Comparison of ENCODE assay signal across 9 cellular contexts in the genomic region with DNA sequence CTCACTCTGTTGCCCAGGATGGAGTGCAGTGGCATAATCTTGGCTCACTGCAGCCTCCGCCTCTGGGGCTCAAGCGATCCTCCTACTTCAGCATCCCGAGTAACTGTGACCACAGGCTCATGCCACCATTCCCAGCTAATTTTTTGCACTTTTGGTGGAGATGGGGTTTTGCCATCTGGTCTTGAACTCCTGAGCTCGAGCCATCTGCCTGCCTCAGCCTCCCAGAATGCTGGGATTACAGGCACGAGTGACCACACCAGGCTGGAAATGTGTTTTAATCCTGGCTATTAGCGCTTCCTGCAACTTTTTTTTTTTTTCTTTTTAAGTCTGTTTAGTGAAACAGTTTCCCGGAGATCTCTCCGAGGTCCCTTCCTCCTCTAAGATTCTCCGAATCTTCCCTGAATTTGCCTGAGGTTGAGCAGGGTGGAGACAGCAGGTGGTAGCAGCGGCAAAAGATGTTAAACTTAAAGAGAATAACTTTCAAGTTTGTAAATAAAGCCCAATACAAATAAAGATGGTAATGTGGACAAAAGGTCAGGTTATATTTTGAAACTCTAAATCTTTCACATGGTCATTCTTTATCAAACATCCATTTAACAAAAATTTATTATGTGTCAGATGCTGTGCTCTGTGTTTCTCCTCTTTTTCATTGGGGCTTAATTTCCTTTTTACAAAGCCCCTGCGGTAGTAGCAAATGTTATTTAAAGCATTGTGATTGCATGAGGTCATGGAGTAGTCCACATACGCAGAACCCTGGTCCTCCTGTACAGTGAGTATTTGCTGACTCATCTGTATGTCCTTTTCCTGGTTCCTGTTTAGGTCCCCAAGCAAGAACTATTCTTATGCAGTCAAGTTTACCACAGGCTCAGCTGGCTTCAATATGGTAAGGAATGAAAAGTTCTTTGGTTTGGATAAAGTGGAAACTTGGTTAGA.
DNase-seq lines count a peak whose midpoint lies in the region; ATAC-seq and TF ChIP-seq lines count a peak whose summit lies in the region.
"Had no signal": no experiment of that assay in that cellular context is flagged by ENCODE, and none has a peak within 500 bp of the region (broad histone marks: within the 10 kb centered on the region; RNA-seq: fewer than 3 reads in every experiment).

No MANE protein-coding gene starts in this region.

- intact Hi-C loops in right cardiac atrium (cut with DNase I) = no loop called here

- H3K4me2 ChIP-seq in smooth muscle cell = peak overlapping the region; percentile 66

- no peak overlapping the region for H3K4me3 Mint-ChIP-seq in stimulated activated naive CD8-positive, alpha-beta T cell treated with anti-CD3 and anti-CD28 coated beads, Interleukin-15, amount 100 ng/mL, for 72 hours

- H3K27ac ChIP-seq in HUES48 (ENCODE audit: low read depth, low read length) (peak overlapping the region; percentile 58), right cardiac atrium (ENCODE audit: low read length) (no peak overlapping the region), smooth muscle cell (ENCODE audit: low read depth) (peak overlapping the region; percentile 92)

- DNase-seq in A172 (ENCODE audit: low spot score) = peak; percentile 99
- DNase-seq in amniotic epithelial cell (ENCODE audit: low read depth) = peak; percentile 97
- DNase-seq in right cardiac atrium = peak in 1 of 3 donors; percentile 49
- no peak for DNase-seq in smooth muscle cell (lab: John Stamatoyannopoulos, UW; ENCODE audit: unreplicated experiment)
- no peak for DNase-seq in stimulated activated naive CD8-positive, alpha-beta T cell treated with anti-CD3 and anti-CD28 coated beads, Interleukin-15, amount 100 ng/mL, for 72 hours
- DNase-seq in NCI-H1092 treated with DMSO at 0.1 percent for 48 hours (lab: John Stamatoyannopoulos, UW) = no peak
- DNase-seq: DND-41 had no signal

- no peaks in the 10 kb centered on the region for H3K9me3 ChIP-seq in HUES48 (ENCODE audit: control insufficient read depth, insufficient read depth, low read length)
- H3K9me3 ChIP-seq in right cardiac atrium (ENCODE audit: control insufficient read depth, low read length) = no peaks in the 10 kb centered on the region
- H3K9me3 ChIP-seq in smooth muscle cell (replicated peaks; ENCODE audit: low read depth) = no peaks in the 10 kb centered on the region

- no peaks in the 10 kb centered on the region for H3K9me3 Mint-ChIP-seq in stimulated activated naive CD8-positive, alpha-beta T cell treated with anti-CD3 and anti-CD28 coated beads, Interleukin-15, amount 100 ng/mL, for 72 hours

- peaks cover 12% of the 10 kb centered on the region for H3F3A ChIP-seq in smooth muscle cell (ENCODE audit: low read depth)

- H3K4me3 ChIP-seq in HUES48 (ENCODE audit: low read depth, low read length) (no peak overlapping the region), right cardiac atrium (ENCODE audit: low read length) (peak overlapping the region; percentile 18), smooth muscle cell (peak overlapping the region; percentile 11)

- H3K4me1 Mint-ChIP-seq in stimulated activated naive CD8-positive, alpha-beta T cell treated with anti-CD3 and anti-CD28 coated beads, Interleukin-15, amount 100 ng/mL, for 72 hours = no peaks in the 10 kb centered on the region

- WGBS in right cardiac atrium = 40% methylated on average over 12 of the region's 12 CpGs
- 19% methylated on average over 12 of the region's 12 CpGs for WGBS in smooth muscle cell (ENCODE audit: low lambda C conversion rate)

- H3K9ac ChIP-seq in HUES48 (ENCODE audit: low read depth, low read length) = no peak overlapping the region
- peak overlapping the region; percentile 75 for H3K9ac ChIP-seq in smooth muscle cell (ENCODE audit: low read depth)

- no peak overlapping the region for H3K27ac Mint-ChIP-seq in stimulated activated naive CD8-positive, alpha-beta T cell treated with anti-CD3 and anti-CD28 coated beads, Interleukin-15, amount 100 ng/mL, for 72 hours

- peaks cover 4% of the 10 kb centered on the region for H3K79me2 ChIP-seq in smooth muscle cell (ENCODE audit: low read depth)

- no peaks in the 10 kb centered on the region for H3K27me3 Mint-ChIP-seq in stimulated activated naive CD8-positive, alpha-beta T cell treated with anti-CD3 and anti-CD28 coated beads, Interleukin-15, amount 100 ng/mL, for 72 hours

- no peak for TF ChIP-seq CTCF in smooth muscle cell (IDR thresholded peaks at IDR 0.05; ENCODE audit: borderline replicate concordance, insufficient read depth, poor library complexity, severe bottlenecking)

- H3K4me1 ChIP-seq in HUES48 (ENCODE audit: control insufficient read depth, insufficient read depth, low read length) = peaks cover 16% of the 10 kb centered on the region
- peaks cover 3% of the 10 kb centered on the region for H3K4me1 ChIP-seq in right cardiac atrium (ENCODE audit: control insufficient read depth, insufficient read depth, low read length)
- H3K4me1 ChIP-seq in smooth muscle cell (ENCODE audit: low read depth) = no peaks in the 10 kb centered on the region

- H3K27me3 ChIP-seq in HUES48 (ENCODE audit: control insufficient read depth, insufficient read depth, low read length) (no peaks in the 10 kb centered on the region), right cardiac atrium (ENCODE audit: control insufficient read depth, insufficient read depth) (no peaks in the 10 kb centered on the region), smooth muscle cell (ENCODE audit: low read depth) (no peaks in the 10 kb centered on the region)

- peaks cover 3% of the 10 kb centered on the region for H4K20me1 ChIP-seq in smooth muscle cell (ENCODE audit: low read depth)

- H2AFZ ChIP-seq in smooth muscle cell (ENCODE audit: low read depth) = no peak overlapping the region

- peak; percentile 84 to 92 for ATAC-seq in right cardiac atrium
- no peak for ATAC-seq in GM21515 (IDR thresholded peaks at IDR 0.05; ENCODE audit: unreplicated experiment)
- ATAC-seq in stimulated activated naive CD8-positive, alpha-beta T cell treated with anti-CD3 and anti-CD28 coated beads, Interleukin-15, amount 100 ng/mL, for 72 hours = no peak

- peaks cover 54% of the 10 kb centered on the region for H3K36me3 ChIP-seq in HUES48 (ENCODE audit: control insufficient read depth, insufficient read depth, low read length)
- H3K36me3 ChIP-seq in smooth muscle cell (ENCODE audit: low read depth) = no peaks in the 10 kb centered on the region

Comparison
In these comparisons a context has a peak if more than half of its experiments do, and no peak if none do; other contexts are left out.
1. DNase-seq: peak in A172 (single experiment) and amniotic epithelial cell (single experiment); none in smooth muscle cell (single experiment), stimulated activated naive CD8-positive, alpha-beta T cell treated with anti-CD3 and anti-CD28 coated beads, Interleukin-15, amount 100 ng/mL, for 72 hours (0 of 2) and NCI-H1092 treated with DMSO at 0.1 percent for 48 hours (single experiment).
2. ATAC-seq: peak in right cardiac atrium (2 of 2); none in GM21515 (single experiment) and stimulated activated naive CD8-positive, alpha-beta T cell treated with anti-CD3 and anti-CD28 coated beads, Interleukin-15, amount 100 ng/mL, for 72 hours (single experiment).